2 cellular contexts compared by ENCODE assay signal in genomic region chr16:58732545-58733247, GRCh38.
TF ChIP-seq lines count a peak whose summit lies in the region.

No MANE protein-coding gene starts in this region.

TF ChIP-seq in IMR-90, 13 proteins besides CTCF, POLR2A, EP300 and RAD21:
- TF ChIP-seq CEBPB (IDR thresholded peaks at IDR 0.05; ENCODE audit: low read depth, low read length) (no peak), BHLHE40 (IDR thresholded peaks at IDR 0.05; ENCODE audit: low read depth, low read length) (no peak), MXI1 (IDR thresholded peaks at IDR 0.05; ENCODE audit: borderline replicate concordance, low read depth, low read length) (no peak), RFX5 (IDR thresholded peaks at IDR 0.05; ENCODE audit: low read depth, low read length) (no peak), NFE2L2 (IDR thresholded peaks at IDR 0.05; ENCODE audit: low read depth, low read length) (no peak), USF2 (IDR thresholded peaks at IDR 0.05; ENCODE audit: low read depth, low read length) (no peak), SMC3 (IDR thresholded peaks at IDR 0.05; ENCODE audit: low read depth, low read length) (no peak), ELK1 (IDR thresholded peaks at IDR 0.05; ENCODE audit: borderline replicate concordance, low read depth, low read length) (no peak), CHD1 (IDR thresholded peaks at IDR 0.05; ENCODE audit: low read depth, low read length) (no peak), MAZ (IDR thresholded peaks at IDR 0.05; ENCODE audit: borderline replicate concordance, low read depth, low read length) (no peak), MAFK (IDR thresholded peaks at IDR 0.05; ENCODE audit: low read depth, low read length) (no peak), RCOR1 (IDR thresholded peaks at IDR 0.05; ENCODE audit: insufficient replicate concordance, low read length) (no peak), FOS (IDR thresholded peaks at IDR 0.05; ENCODE audit: low read depth, low read length) (no peak)
TF ChIP-seq in IMR-90: peak in this region for 0.

TF ChIP-seq in GM12878, 131 proteins besides CTCF, POLR2A, EP300 and RAD21 (continues in another document):
- no peak for TF ChIP-seq RBBP5 (conservative IDR thresholded peaks at IDR 0.05)
- TF ChIP-seq SMAD5 (IDR thresholded peaks at IDR 0.05; ENCODE audit: low read depth) = no peak
- TF ChIP-seq KDM1A (IDR thresholded peaks at IDR 0.05; ENCODE audit: borderline replicate concordance) = no peak
- no peak for TF ChIP-seq STAT1 (conservative IDR thresholded peaks at IDR 0.05)
- 0 out of 2 replicates have a peak, but pooled peaks have one; percentile 38 for TF ChIP-seq ATF7 (IDR thresholded peaks at IDR 0.05; ENCODE audit: low read depth)
- no peak for TF ChIP-seq NR2F1 (conservative IDR thresholded peaks at IDR 0.05)
- no peak for TF ChIP-seq GATAD2B (conservative IDR thresholded peaks at IDR 0.05; ENCODE audit: low read depth)
- no peak for TF ChIP-seq CBFB (IDR thresholded peaks at IDR 0.05; ENCODE audit: low read depth)
- TF ChIP-seq POU2F2 (IDR thresholded peaks at IDR 0.05; ENCODE audit: borderline replicate concordance, low read depth, low read length) = no peak
- TF ChIP-seq E2F8 (IDR thresholded peaks at IDR 0.05; ENCODE audit: low read depth, partially characterized antibody) = no peak
- 0 out of 4 replicates have a peak, but pooled peaks of 1 of the 2 experiments have one; percentile 34 for TF ChIP-seq IKZF2 (IDR thresholded peaks at IDR 0.05)
- TF ChIP-seq ETV6 (conservative IDR thresholded peaks at IDR 0.05 in 1 of 2, IDR thresholded peaks at IDR 0.05 in 1 of 2; ENCODE audit: borderline replicate concordance in 1 of 2, low read depth in 1 of 2) = no peak
- TF ChIP-seq MAX (IDR thresholded peaks at IDR 0.05; ENCODE audit: low read depth, low read length) = no peak
- peak; percentile 19 for TF ChIP-seq CUX1 (IDR thresholded peaks at IDR 0.05; ENCODE audit: insufficient replicate concordance, low read depth, low read length)
- TF ChIP-seq CREM (IDR thresholded peaks at IDR 0.05; ENCODE audit: low read depth) = no peak
- no peak for TF ChIP-seq NKRF (conservative IDR thresholded peaks at IDR 0.05)
- TF ChIP-seq ATF3 (IDR thresholded peaks at IDR 0.05; ENCODE audit: borderline replicate concordance, extremely low read depth, low read depth, low read length) = no peak
- TF ChIP-seq MTA3 (IDR thresholded peaks at IDR 0.05; ENCODE audit: borderline replicate concordance, low read length) = 0 out of 2 replicates have a peak, but pooled peaks have one; percentile 44
- peak; percentile 80 for TF ChIP-seq JUNB (IDR thresholded peaks at IDR 0.05)
- no peak for TF ChIP-seq RELA (IDR thresholded peaks at IDR 0.05; ENCODE audit: borderline replicate concordance, partially characterized antibody)
- no peak for TF ChIP-seq SMARCA5 (IDR thresholded peaks at IDR 0.05)
- no peak for TF ChIP-seq BCL11A (IDR thresholded peaks at IDR 0.05; ENCODE audit: low read depth, low read length)
- no peak for TF ChIP-seq DPF2 (IDR thresholded peaks at IDR 0.05)
- TF ChIP-seq PAX8 (IDR thresholded peaks at IDR 0.05) = no peak
- peak; percentile 87 for TF ChIP-seq MEF2B (IDR thresholded peaks at IDR 0.05; ENCODE audit: partially characterized antibody, poor library complexity, severe bottlenecking)
- no peak for TF ChIP-seq MYB (IDR thresholded peaks at IDR 0.05; ENCODE audit: borderline replicate concordance, low read depth, low read length)
- no peak for TF ChIP-seq KAT2A (conservative IDR thresholded peaks at IDR 0.05; ENCODE audit: control insufficient read depth, low read depth, low read length)
- TF ChIP-seq ZBTB11 (CRISPR knock-in tag; IDR thresholded peaks at IDR 0.05) = no peak
- no peak for TF ChIP-seq SUZ12 (IDR thresholded peaks at IDR 0.05; ENCODE audit: unreplicated experiment)
- TF ChIP-seq CHD4 (IDR thresholded peaks at IDR 0.05) = no peak
- no peak for TF ChIP-seq ZNF592 (IDR thresholded peaks at IDR 0.05)
- TF ChIP-seq IRF4 (IDR thresholded peaks at IDR 0.05; ENCODE audit: low read depth, low read length) = no peak
- TF ChIP-seq MLLT1 (IDR thresholded peaks at IDR 0.05) = no peak
